ENCODE assay signal across 28 cellular contexts in the genomic region with DNA sequence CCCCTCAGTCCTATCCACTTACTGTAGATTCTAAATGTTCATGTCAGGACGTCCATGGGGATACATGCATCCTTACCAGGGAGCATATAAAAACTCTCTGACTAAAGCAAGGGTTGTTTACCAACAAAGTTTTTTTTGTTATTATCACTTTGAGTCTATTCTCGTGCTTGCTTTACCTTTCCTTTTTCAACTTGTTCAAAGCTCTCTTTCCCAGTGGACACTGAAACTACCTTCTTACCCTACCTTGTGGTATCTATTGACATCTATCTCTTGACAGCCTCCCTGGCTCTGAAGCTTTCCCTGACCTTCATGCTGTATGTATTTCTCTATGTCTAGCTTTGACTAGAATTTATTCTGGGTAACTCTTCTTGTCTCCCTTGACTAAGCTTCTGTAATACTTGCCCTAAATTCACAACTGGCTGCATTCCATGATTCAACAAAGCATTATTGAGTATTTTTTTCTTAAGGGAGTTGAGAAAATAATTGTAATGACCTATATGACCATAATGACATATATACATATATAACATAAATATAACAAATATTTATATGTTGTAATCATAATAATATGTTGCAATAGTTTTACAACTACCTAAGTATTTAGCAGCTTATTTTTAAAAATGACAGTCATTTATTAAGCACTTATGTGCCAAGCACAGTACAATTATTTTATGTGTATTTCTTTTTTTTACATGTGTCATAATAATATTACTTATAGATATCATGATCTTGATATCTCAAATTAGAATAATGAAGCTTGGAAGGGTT.
"Had no signal": no experiment of that assay in that cellular context is flagged by ENCODE, and none has a peak within 500 bp of the region (broad histone marks: within the 10 kb centered on the region; RNA-seq: fewer than 3 reads in every experiment).

No MANE protein-coding gene starts in this region.

- H3K79me2 ChIP-seq: parathyroid adenoma had no signal

- H2AFZ ChIP-seq: parathyroid adenoma had no signal

- H3K4me2 ChIP-seq: smooth muscle cell had no signal

- H3K4me3 ChIP-seq: psoas muscle, right lobe of liver, sigmoid colon, smooth muscle cell, spleen, suprapubic skin, testis, tibial artery, transverse colon, upper lobe of right lung, uterus had no signal

- H3K4me1 ChIP-seq: parathyroid adenoma, psoas muscle, right lobe of liver, sigmoid colon, spleen, suprapubic skin, testis, tibial artery, transverse colon, upper lobe of right lung, uterus had no signal

- H3K27ac ChIP-seq: neutrophil, parathyroid adenoma, psoas muscle, right lobe of liver, sigmoid colon, spleen, suprapubic skin, testis, tibial artery, transverse colon, upper lobe of right lung, uterus had no signal

- DNase-seq: naive thymus-derived CD4-positive, alpha-beta T cell; natural killer cell; nucleus accumbens; posterior cingulate gyrus; psoas muscle; right cardiac atrium; right lobe of liver; sigmoid colon; spleen; stimulated activated CD4-positive, alpha-beta T cell treated with anti-CD3 and anti-CD28 coated beads, Interleukin-12 subunit alpha, Interleukin-12 subunit beta, amount 100 ng/mL, for 4 hours; stimulated activated CD4-positive, alpha-beta T cell treated with anti-CD3 and anti-CD28 coated beads, Interleukin-1b, Interleukin-23, amount 100 ng/mL, for 48 hours; stimulated activated CD4-positive, alpha-beta T cell treated with anti-CD3 and anti-CD28 coated beads, Interleukin-4, amount 100 ng/mL, for 1 hour; stimulated activated CD4-positive, alpha-beta T cell treated with anti-CD3 and anti-CD28 coated beads, Interleukin-4, amount 100 ng/mL, for 4 hours; stimulated activated CD8-positive, alpha-beta memory T cell treated with anti-CD3 and anti-CD28 coated beads, Interleukin-4, amount 100 ng/mL, for 48 hours; stimulated activated naive CD4-positive, alpha-beta T cell; stimulated activated naive CD8-positive, alpha-beta T cell treated with anti-CD3 and anti-CD28 coated beads, Interleukin-15, amount 100 ng/mL, for 72 hours; stimulated activated naive CD8-positive, alpha-beta T cell treated with anti-CD3 and anti-CD28 coated beads, Interleukin-15, Interleukin-2, amounts not matched to agents 100 U/mL and 50 U/mL, for 24 hours; substantia nigra; testis; tibial artery; transverse colon; upper lobe of right lung; uterus had no signal

- H3K36me3 ChIP-seq: neutrophil, sigmoid colon, spleen, suprapubic skin, tibial artery, transverse colon, upper lobe of right lung, uterus had no signal

- H3K9ac ChIP-seq: parathyroid adenoma had no signal

- H3K27me3 ChIP-seq: neutrophil, right lobe of liver, sigmoid colon, spleen, suprapubic skin, testis, tibial artery, transverse colon, upper lobe of right lung, uterus had no signal

- ATAC-seq: naive thymus-derived CD4-positive, alpha-beta T cell; natural killer cell; psoas muscle; right cardiac atrium; right lobe of liver; stimulated activated memory B cell treated with anti-CD40 and anti-IgM and Interleukin-4, amounts not matched to agents 10 μg/mL and 1 μg/mL and 100 μg/mL, for 72 hours; stimulated activated naive CD8-positive, alpha-beta T cell treated with anti-CD3 and anti-CD28 coated beads, Interleukin-15, amount 100 ng/mL, for 72 hours; stimulated activated naive CD8-positive, alpha-beta T cell treated with anti-CD3 and anti-CD28 coated beads, Interleukin-15, Interleukin-2, amounts not matched to agents 100 U/mL and 50 U/mL, for 24 hours; upper lobe of right lung had no signal

- H3K9me3 ChIP-seq: neutrophil, right lobe of liver, sigmoid colon, suprapubic skin, testis, tibial artery, transverse colon, upper lobe of right lung, uterus had no signal
